Comparison of ENCODE assay signal across 7 cellular contexts in genomic region chr9:74773886-74774479, GRCh38.
DNase-seq lines count a peak whose midpoint lies in the region; ATAC-seq, FAIRE-seq and TF ChIP-seq lines count a peak whose summit lies in the region.

No MANE protein-coding gene starts in this region.

- no peaks in the 10 kb centered on the region for H3K9me3 ChIP-seq in colonic mucosa

- TF ChIP-seq CTCF in colonic mucosa (IDR thresholded peaks at IDR 0.05): peak; percentile 91

- no peak for TF ChIP-seq POLR2A in GM12891 (IDR thresholded peaks at IDR 0.05; ENCODE audit: low read depth, low read length)

- H3K36me3 ChIP-seq in colonic mucosa: no peaks in the 10 kb centered on the region

- peak; percentile 45 for ATAC-seq in HG03039 (IDR thresholded peaks at IDR 0.05; ENCODE audit: unreplicated experiment)
- ATAC-seq in left lobe of liver: peak; percentile 93

- peak; percentile 82 for FAIRE-seq in GM12891 (lab: Jason Lieb, UNC)

- H3K4me1 ChIP-seq in colonic mucosa: no peaks in the 10 kb centered on the region

- intact Hi-C loops in colonic mucosa (cut with DNase I): loop anchor here (2.0 to 10.0 kb wide), 3 partner anchors 181 to 303 kb away; partner anchors contain the start of gene C9orf40

- no peak for DNase-seq in GM12891 (ENCODE audit: insufficient read length, low spot score)
- peak; percentile 74 for DNase-seq in NCI-H2227 (lab: John Stamatoyannopoulos, UW; ENCODE audit: unreplicated experiment)
- peak; percentile 82 for DNase-seq in activated CD4-positive, alpha-beta T cell treated with anti-CD3 and anti-CD28 coated beads for 48 hours
- peak; percentile 86 for DNase-seq in colonic mucosa
- DNase-seq in left lobe of liver (ENCODE audit: low spot score): peak; percentile 73
- peak; percentile 54 for DNase-seq in stimulated activated CD4-positive, alpha-beta T cell treated with anti-CD3 and anti-CD28 coated beads, Interleukin-4, amount 100 ng/mL, for 48 hours (ENCODE audit: low read depth in 2 of 2)

- no peaks in the 10 kb centered on the region for H3K27me3 ChIP-seq in colonic mucosa

- H3K9ac ChIP-seq in colonic mucosa (ENCODE audit: low read depth in 2 of 2, low read length in 2 of 2): no peak overlapping the region

- H3K27ac ChIP-seq in colonic mucosa: no peak overlapping the region

- no peak overlapping the region for H3K4me3 ChIP-seq in colonic mucosa

TF ChIP-seq in GM12891, 5 proteins besides CTCF, POLR2A, EP300 and RAD21:
- TF ChIP-seq PAX5 (IDR thresholded peaks at IDR 0.05; ENCODE audit: insufficient read depth, low read length, severe bottlenecking) (no peak), POU2F2 (IDR thresholded peaks at IDR 0.05; ENCODE audit: low read depth, low read length) (no peak), TAF1 (IDR thresholded peaks at IDR 0.05; ENCODE audit: low read depth, low read length) (no peak), SPI1 (IDR thresholded peaks at IDR 0.05; ENCODE audit: low read depth, low read length) (no peak)
